Comparison of ENCODE assay signal across 18 cellular contexts in the genomic region with DNA sequence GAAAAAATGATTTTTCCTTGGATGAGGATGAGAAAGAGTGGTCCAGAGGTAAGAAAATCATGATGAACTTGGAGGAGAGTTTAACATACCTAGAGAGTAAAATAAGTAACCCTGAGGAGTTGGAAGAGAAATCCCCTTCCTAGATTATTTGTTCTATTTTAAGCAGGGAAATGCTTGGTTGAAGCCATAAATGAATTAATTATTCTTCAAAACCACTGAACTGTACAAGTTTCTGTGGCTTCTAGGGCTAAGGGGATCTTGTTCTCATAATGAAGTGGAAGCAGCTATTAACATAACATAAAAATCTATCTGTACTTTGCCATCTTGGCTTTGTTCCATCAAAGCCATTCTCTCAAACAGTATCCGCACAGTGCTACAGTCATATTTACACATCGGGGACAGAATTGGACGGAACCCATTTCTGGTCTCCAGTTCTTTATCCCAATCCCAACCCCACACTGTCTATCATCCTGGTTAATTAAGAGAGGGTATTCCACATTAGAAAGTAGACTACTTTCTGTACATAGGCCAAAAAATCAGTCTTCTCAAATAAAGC. TPM values are rescaled to one million over a fixed set of nuclear protein-coding genes. Genes with fewer than 3 reads are reported as not detected.
"Had no signal": no experiment of that assay in that cellular context is flagged by ENCODE, and none has a peak within 500 bp of the region (broad histone marks: within the 10 kb centered on the region; RNA-seq: fewer than 3 reads in every experiment).

No MANE protein-coding gene starts in this region.

- H3K4me3 Mint-ChIP-seq: activated T-helper 17 cell treated with anti-CD3 and anti-CD28 coated beads, Interleukin-2, amount 50 U/mL, for 72 hours; dendritic cell treated with granulocyte-macrophage colony-stimulating factor and Interleukin-4, amounts not matched to agents 40 ng/mL and 50 ng/mL, for 4 days; effector memory CD8-positive, alpha-beta T cell; mesothelial cell of epicardium; neural crest cell; stimulated activated effector memory CD8-positive, alpha-beta T cell treated with anti-CD3 and anti-CD28 coated beads, Interleukin-12 subunit alpha, Interleukin-12 subunit beta, amount 100 ng/mL, for 72 hours; type B pancreatic cell had no signal

- H3K9me3 Mint-ChIP-seq: dendritic cell treated with granulocyte-macrophage colony-stimulating factor and Interleukin-4, amounts not matched to agents 40 ng/mL and 50 ng/mL, for 4 days; mesothelial cell of epicardium; neural crest cell had no signal

- ATAC-seq: activated T-helper 17 cell treated with anti-CD3 and anti-CD28 coated beads, Interleukin-2, amount 50 U/mL, for 72 hours; effector memory CD8-positive, alpha-beta T cell; left cardiac atrium; stimulated activated effector memory CD8-positive, alpha-beta T cell treated with anti-CD3 and anti-CD28 coated beads, Interleukin-12 subunit alpha, Interleukin-12 subunit beta, amount 100 ng/mL, for 72 hours had no signal

- H3K27ac Mint-ChIP-seq: activated T-helper 17 cell treated with anti-CD3 and anti-CD28 coated beads, Interleukin-2, amount 50 U/mL, for 72 hours; dendritic cell treated with granulocyte-macrophage colony-stimulating factor and Interleukin-4, amounts not matched to agents 40 ng/mL and 50 ng/mL, for 4 days; effector memory CD8-positive, alpha-beta T cell; mesothelial cell of epicardium; stimulated activated effector memory CD8-positive, alpha-beta T cell treated with anti-CD3 and anti-CD28 coated beads, Interleukin-12 subunit alpha, Interleukin-12 subunit beta, amount 100 ng/mL, for 72 hours; type B pancreatic cell had no signal

- H3K27ac ChIP-seq: sigmoid colon had no signal

- H3K4me1 Mint-ChIP-seq: activated T-helper 17 cell treated with anti-CD3 and anti-CD28 coated beads, Interleukin-2, amount 50 U/mL, for 72 hours; neural crest cell; stimulated activated effector memory CD8-positive, alpha-beta T cell treated with anti-CD3 and anti-CD28 coated beads, Interleukin-12 subunit alpha, Interleukin-12 subunit beta, amount 100 ng/mL, for 72 hours had no signal

- H3K27me3 Mint-ChIP-seq: activated T-helper 17 cell treated with anti-CD3 and anti-CD28 coated beads, Interleukin-2, amount 50 U/mL, for 72 hours; dendritic cell treated with granulocyte-macrophage colony-stimulating factor and Interleukin-4, amounts not matched to agents 40 ng/mL and 50 ng/mL, for 4 days; effector memory CD8-positive, alpha-beta T cell; type B pancreatic cell had no signal

- DNase-seq: activated CD4-positive, alpha-beta T cell treated with anti-CD3 and anti-CD28 coated beads for 1 hour; activated CD4-positive, alpha-beta T cell treated with anti-CD3 and anti-CD28 coated beads, Interleukin-2, amount 50 U/mL, for 48 hours; activated naive CD4-positive, alpha-beta T cell treated with Interleukin-2 at 50 U/mL for 16 hours; anterior cingulate cortex; cerebellar nuclear complex; effector memory CD8-positive, alpha-beta T cell; head of caudate nucleus; left cardiac atrium; sigmoid colon; stimulated activated CD4-positive, alpha-beta T cell treated with anti-CD3 and anti-CD28 coated beads, Interleukin-12 subunit alpha, Interleukin-12 subunit beta, amount 100 ng/mL, for 4 hours; T-helper 9 cell had no signal

- H3K4me3 ChIP-seq: lung, sigmoid colon had no signal

- H3K36me3 Mint-ChIP-seq: mesothelial cell of epicardium; stimulated activated effector memory CD8-positive, alpha-beta T cell treated with anti-CD3 and anti-CD28 coated beads, Interleukin-12 subunit alpha, Interleukin-12 subunit beta, amount 100 ng/mL, for 72 hours; type B pancreatic cell had no signal

- H3K36me3 ChIP-seq: sigmoid colon had no signal

RNA-seq across cellular contexts. Expression of gene ARHGAP42, which starts 14.5 kb away (rescaled TPM):
- total RNA-seq: activated T-helper 17 cell treated with anti-CD3 and anti-CD28 coated beads, Interleukin-2, amount 50 U/mL, for 72 hours had no signal
